14 cellular contexts compared by ENCODE assay signal in genomic region chr2:43370705-43371104, GRCh38.
A peak's percentile ranks its signal among the peaks of the same experiment; 100 is the strongest.
DNase-seq lines count a peak whose midpoint lies in the region; ATAC-seq, FAIRE-seq and TF ChIP-seq lines count a peak whose summit lies in the region.
"Had no signal": no experiment of that assay in that cellular context is flagged by ENCODE, and none has a peak within 500 bp of the region (broad histone marks: within the 10 kb centered on the region; RNA-seq: fewer than 3 reads in every experiment).

No MANE protein-coding gene starts in this region.

- H3K36me3 ChIP-seq in small intestine (ENCODE audit: control insufficient read depth in 2 of 2, insufficient read depth in 2 of 2, low read length in 2 of 2) (no peaks in the 10 kb centered on the region), spleen (no peaks in the 10 kb centered on the region)

- no peak for TF ChIP-seq POLR2A in spleen (IDR thresholded peaks at IDR 0.05)

- no peaks in the 10 kb centered on the region for H3K27me3 ChIP-seq in small intestine (ENCODE audit: control insufficient read depth in 2 of 2, insufficient read depth in 2 of 2, low read length in 2 of 2)
- H3K27me3 ChIP-seq in spleen (replicated peaks in 1 of 7) = no peaks in the 10 kb centered on the region

- peak; percentile 99 for FAIRE-seq in islet of Langerhans (lab: Jason Lieb, UNC)
- no peak for FAIRE-seq in small intestine (lab: Jason Lieb, UNC)
- FAIRE-seq: GM12878 had no signal

- no peak overlapping the region for H3K4me3 ChIP-seq in astrocyte of the spinal cord (ENCODE audit: low read depth, low read length)
- no peak overlapping the region for H3K4me3 ChIP-seq in small intestine (ENCODE audit: low read depth in 1 of 2, low read length in 2 of 2)
- H3K4me3 ChIP-seq in spleen = no peak overlapping the region
- H3K4me3 ChIP-seq: GM12878 had no signal

- in situ Hi-C loops in astrocyte of the spinal cord (cut with HindIII; ENCODE audit: low sequenced_read_pairs) = no loop called here

- H3K27ac ChIP-seq in small intestine (ENCODE audit: low read depth in 1 of 2, low read length in 1 of 2) = no peak overlapping the region
- H3K27ac ChIP-seq in spleen = no peak overlapping the region
- H3K27ac ChIP-seq: HL-60 had no signal

- no peak for ATAC-seq in GM18502 (IDR thresholded peaks at IDR 0.05; ENCODE audit: poor library complexity, unreplicated experiment)
- ATAC-seq: GM12878, Panc1 had no signal

- H3K9me3 ChIP-seq in small intestine (ENCODE audit: control insufficient read depth, low read depth) (no peaks in the 10 kb centered on the region), spleen (no peaks in the 10 kb centered on the region)

- peaks cover 2 to 10% of the 10 kb centered on the region in 2 donors for H3K4me1 ChIP-seq in small intestine (ENCODE audit: control insufficient read depth in 2 of 2, insufficient read depth in 1 of 2, low read depth in 1 of 2, low read length in 1 of 2)
- peaks cover 0 to 27% (median 2%) of the 10 kb centered on the region in 6 donors for H3K4me1 ChIP-seq in spleen

- DNase-seq in NCI-H1092 treated with DMSO at 0.1 percent for 48 hours (lab: John Stamatoyannopoulos, UW) (peak; percentile 28), NCI-H1092 (lab: John Stamatoyannopoulos, UW) (no peak), astrocyte of the spinal cord (ENCODE audit: low read depth, low spot score) (peak; percentile 43), small intestine (peak; percentile 54), spleen (no peak), H4 (ENCODE audit: low spot score) (no peak)
- DNase-seq: immature natural killer cell; MV-4-11; stimulated activated CD4-positive, alpha-beta T cell treated with anti-CD3 and anti-CD28 coated beads, Interleukin-4, amount 100 ng/mL, for 1 hour had no signal

- TF ChIP-seq CTCF in astrocyte of the spinal cord (IDR thresholded peaks at IDR 0.05; ENCODE audit: low read depth, low read length) (no peak), spleen (IDR thresholded peaks at IDR 0.05 in 8 of 11, conservative IDR thresholded peaks at IDR 0.05 in 3 of 11) (no peak)

- intact Hi-C loops in spleen (cut with DNase I; ENCODE audit: low total_unique reads) = no loop called here

Comparison
In these comparisons a context has a peak if more than half of its experiments do, and no peak if none do; other contexts are left out.
1. DNase-seq: peak in NCI-H1092 treated with DMSO at 0.1 percent for 48 hours (single experiment), astrocyte of the spinal cord (single experiment) and small intestine (single experiment); none in NCI-H1092 (single experiment), spleen (single experiment) and H4 (single experiment).